In the genomic region with DNA sequence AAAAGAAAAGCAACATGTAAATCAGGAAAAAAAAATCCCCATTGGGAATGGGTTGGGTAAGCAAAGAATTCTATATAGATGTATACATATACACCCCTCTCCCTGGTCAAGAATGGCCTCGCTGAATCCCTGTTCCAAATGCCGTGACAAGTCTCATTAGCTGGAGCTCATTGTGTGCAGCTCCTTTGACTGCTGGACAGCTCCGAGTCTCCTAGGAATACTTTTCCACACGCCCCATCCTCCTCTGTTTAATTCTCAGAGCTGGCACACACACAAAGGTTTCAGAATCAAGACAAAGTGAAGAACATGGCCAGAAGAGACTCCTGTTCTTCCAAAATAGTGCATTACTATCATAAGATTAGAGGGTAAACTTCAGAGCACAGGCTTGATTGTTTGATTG, we compare ENCODE assay signal across 16 cellular contexts.
DNase-seq lines count a peak whose midpoint lies in the region; ATAC-seq, FAIRE-seq and TF ChIP-seq lines count a peak whose summit lies in the region.
"Had no signal": no experiment of that assay in that cellular context is flagged by ENCODE, and none has a peak within 500 bp of the region (broad histone marks: within the 10 kb centered on the region; RNA-seq: fewer than 3 reads in every experiment).

No MANE protein-coding gene starts in this region.

- no peak overlapping the region for H2AFZ ChIP-seq in HepG2 (ENCODE audit: low read length)
- H2AFZ ChIP-seq: PC-9 had no signal

- H3K4me3 ChIP-seq in HepG2 (replicated peaks in 1 of 3; ENCODE audit: insufficient read depth in 1 of 3, low read depth in 2 of 3, low read length in 3 of 3) (no peak overlapping the region), right lobe of liver (no peak overlapping the region)
- H3K4me3 ChIP-seq: PC-9 had no signal

- no TSS peak for BruUV-seq in HepG2 (replicated peaks; lab: Mats Ljungman, UMichigan)

- no peak overlapping the region for H3K9ac ChIP-seq in HepG2 (ENCODE audit: insufficient read depth, low read depth, low read length)

- H3K27me3 ChIP-seq in HepG2 (ENCODE audit: control insufficient read depth in 1 of 2, insufficient read depth in 2 of 2, low read length in 2 of 2) (no peaks in the 10 kb centered on the region), right lobe of liver (no peaks in the 10 kb centered on the region)

- WGBS in HepG2 (ENCODE audit: low lambda C conversion rate), result 8% methylated on average over 4 of the region's 4 CpGs
- 47% methylated on average over 4 of the region's 4 CpGs for WGBS in right lobe of liver (ENCODE audit: insufficient coverage, low coverage, low lambda C conversion rate, missing lambda C conversion rate)

- H3K4me1 ChIP-seq in HepG2 (ENCODE audit: insufficient read depth, low read length), result no peaks in the 10 kb centered on the region
- no peaks in the 10 kb centered on the region for H3K4me1 ChIP-seq in right lobe of liver

- H3K27ac ChIP-seq in HepG2 (ENCODE audit: extremely low read length, insufficient read depth, low read length) (no peak overlapping the region), right lobe of liver (no peak overlapping the region)
- H3K27ac ChIP-seq: PC-9, VCaP had no signal

- DNase-seq in HepG2 (ENCODE audit: low spot score) (no peak), right lobe of liver (no peak), iPS-NIHi11 (ENCODE audit: low spot score) (peak; percentile 66), amniotic stem cell (lab: John Stamatoyannopoulos, UW) (no peak), NCI-H2196 (lab: John Stamatoyannopoulos, UW; ENCODE audit: unreplicated experiment) (no peak)
- DNase-seq in activated CD4-positive, alpha-beta T cell treated with anti-CD3 and anti-CD28 coated beads, Interleukin-2, amount 50 U/mL, for 48 hours, result no peak
- DNase-seq: activated T-cell treated with anti-CD3 and anti-CD28 coated beads for 4 hours, foreskin melanocyte, GOT3, NCI-H2171 treated with DMSO at 0.1 percent for 48 hours, PC-9 had no signal

- H4K20me1 ChIP-seq in HepG2 (ENCODE audit: insufficient read depth, low read length), result no peaks in the 10 kb centered on the region

- TF ChIP-seq CTCF in HepG2 (CRISPR knock-in tag; IDR thresholded peaks at IDR 0.05) (no peak), right lobe of liver (IDR thresholded peaks at IDR 0.05) (no peak)

- peak; percentile 67 for ATAC-seq in HepG2
- no peak for ATAC-seq in right lobe of liver
- no peak for ATAC-seq in activated T-helper 17 cell treated with anti-CD3 and anti-CD28 coated beads, Interleukin-2, amount 50 U/mL, for 72 hours (replicated peaks)
- no peak for ATAC-seq in GM18909 (IDR thresholded peaks at IDR 0.05; ENCODE audit: poor library complexity, unreplicated experiment)

- H3K9me3 ChIP-seq in HepG2 (ENCODE audit: low read length), result no peaks in the 10 kb centered on the region
- no peaks in the 10 kb centered on the region for H3K9me3 ChIP-seq in right lobe of liver

- POLR2A ChIA-PET in HepG2 (lab: Yijun Ruan, JAX), result no interaction called here

- TF ChIP-seq RAD21 in HepG2 (CRISPR knock-in tag; IDR thresholded peaks at IDR 0.05), result no peak

- H3K36me3 ChIP-seq in HepG2 (replicated peaks in 1 of 2; ENCODE audit: control insufficient read depth in 1 of 2, insufficient read depth in 2 of 2, low read length in 2 of 2) (no peaks in the 10 kb centered on the region), right lobe of liver (no peaks in the 10 kb centered on the region)

- H3K79me2 ChIP-seq in HepG2 (ENCODE audit: insufficient read depth, low read length), result no peaks in the 10 kb centered on the region

- H3K27me3 Mint-ChIP-seq in activated T-helper 17 cell treated with anti-CD3 and anti-CD28 coated beads, Interleukin-2, amount 50 U/mL, for 72 hours, result no peaks in the 10 kb centered on the region
- H3K27me3 Mint-ChIP-seq: B cell had no signal

- TF ChIP-seq EP300 in HepG2 (IDR thresholded peaks at IDR 0.05; ENCODE audit: low read depth in 2 of 2, low read length in 2 of 2), result no peak
- TF ChIP-seq EP300 in HepG2 (CRISPR knock-in tag; IDR thresholded peaks at IDR 0.05; ENCODE audit: borderline replicate concordance), result no peak

- no peak overlapping the region for H3K4me3 Mint-ChIP-seq in activated T-helper 17 cell treated with anti-CD3 and anti-CD28 coated beads, Interleukin-2, amount 50 U/mL, for 72 hours
- H3K4me3 Mint-ChIP-seq: B cell, IgD-negative memory B cell had no signal

- in situ Hi-C loops in HepG2 (cut with HindIII; ENCODE audit: extremely low pct_ligation_motif_present, low pct_unique_long_range_greater_than_20kb), result no loop called here

- H3K36me3 Mint-ChIP-seq in activated T-helper 17 cell treated with anti-CD3 and anti-CD28 coated beads, Interleukin-2, amount 50 U/mL, for 72 hours (ENCODE audit: low read depth), result no peaks in the 10 kb centered on the region
- H3K36me3 Mint-ChIP-seq: IgD-negative memory B cell had no signal

- intact Hi-C loops in HepG2 (cut with micrococcal nuclease; ENCODE audit: unreplicated experiment), result no loop called here
- intact Hi-C loops in right lobe of liver (cut with DNase I), result no loop called here

- H3K9me3 Mint-ChIP-seq in activated T-helper 17 cell treated with anti-CD3 and anti-CD28 coated beads, Interleukin-2, amount 50 U/mL, for 72 hours, result no peaks in the 10 kb centered on the region
- H3K9me3 Mint-ChIP-seq: IgD-negative memory B cell had no signal

- CTCF ChIA-PET in HepG2 (lab: Yijun Ruan, JAX; ENCODE audit: low intra/inter-chr PET ratio, low total read pairs), result no interaction called here

- no peak for TF ChIP-seq POLR2A in HepG2 (IDR thresholded peaks at IDR 0.05; ENCODE audit: insufficient read depth in 1 of 2, low read depth in 2 of 2, low read length in 2 of 2)
- TF ChIP-seq POLR2A in right lobe of liver (IDR thresholded peaks at IDR 0.05), result no peak

- peaks cover 4% of the 10 kb centered on the region for H3K4me1 Mint-ChIP-seq in activated T-helper 17 cell treated with anti-CD3 and anti-CD28 coated beads, Interleukin-2, amount 50 U/mL, for 72 hours
- H3K4me1 Mint-ChIP-seq: B cell, IgD-negative memory B cell had no signal

- FAIRE-seq in HepG2 (lab: Jason Lieb, UNC), result no peak

- peak overlapping the region; percentile 3 for H3K27ac Mint-ChIP-seq in activated T-helper 17 cell treated with anti-CD3 and anti-CD28 coated beads, Interleukin-2, amount 50 U/mL, for 72 hours
- H3K27ac Mint-ChIP-seq: B cell, IgD-negative memory B cell had no signal

- H3K4me2 ChIP-seq in HepG2 (ENCODE audit: low read depth, low read length), result no peak overlapping the region
- H3K4me2 ChIP-seq: PC-9 had no signal

TF ChIP-seq in HepG2, 621 proteins besides CTCF, POLR2A, EP300 and RAD21:
- TF ChIP-seq, protein P1, sequence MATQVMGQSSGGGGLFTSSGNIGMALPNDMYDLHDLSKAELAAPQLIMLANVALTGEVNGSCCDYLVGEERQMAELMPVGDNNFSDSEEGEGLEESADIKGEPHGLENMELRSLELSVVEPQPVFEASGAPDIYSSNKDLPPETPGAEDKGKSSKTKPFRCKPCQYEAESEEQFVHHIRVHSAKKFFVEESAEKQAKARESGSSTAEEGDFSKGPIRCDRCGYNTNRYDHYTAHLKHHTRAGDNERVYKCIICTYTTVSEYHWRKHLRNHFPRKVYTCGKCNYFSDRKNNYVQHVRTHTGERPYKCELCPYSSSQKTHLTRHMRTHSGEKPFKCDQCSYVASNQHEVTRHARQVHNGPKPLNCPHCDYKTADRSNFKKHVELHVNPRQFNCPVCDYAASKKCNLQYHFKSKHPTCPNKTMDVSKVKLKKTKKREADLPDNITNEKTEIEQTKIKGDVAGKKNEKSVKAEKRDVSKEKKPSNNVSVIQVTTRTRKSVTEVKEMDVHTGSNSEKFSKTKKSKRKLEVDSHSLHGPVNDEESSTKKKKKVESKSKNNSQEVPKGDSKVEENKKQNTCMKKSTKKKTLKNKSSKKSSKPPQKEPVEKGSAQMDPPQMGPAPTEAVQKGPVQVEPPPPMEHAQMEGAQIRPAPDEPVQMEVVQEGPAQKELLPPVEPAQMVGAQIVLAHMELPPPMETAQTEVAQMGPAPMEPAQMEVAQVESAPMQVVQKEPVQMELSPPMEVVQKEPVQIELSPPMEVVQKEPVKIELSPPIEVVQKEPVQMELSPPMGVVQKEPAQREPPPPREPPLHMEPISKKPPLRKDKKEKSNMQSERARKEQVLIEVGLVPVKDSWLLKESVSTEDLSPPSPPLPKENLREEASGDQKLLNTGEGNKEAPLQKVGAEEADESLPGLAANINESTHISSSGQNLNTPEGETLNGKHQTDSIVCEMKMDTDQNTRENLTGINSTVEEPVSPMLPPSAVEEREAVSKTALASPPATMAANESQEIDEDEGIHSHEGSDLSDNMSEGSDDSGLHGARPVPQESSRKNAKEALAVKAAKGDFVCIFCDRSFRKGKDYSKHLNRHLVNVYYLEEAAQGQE (IDR thresholded peaks at IDR 0.05; ENCODE audit: borderline replicate concordance in 1 of 2, low read depth in 1 of 2, low read length in 2 of 2), result peak; percentile 65 to 95
- TF ChIP-seq SAP130 (CRISPR knock-in tag; IDR thresholded peaks at IDR 0.05; ENCODE audit: low read depth) (0 out of 2 replicates have a peak, but pooled peaks have one; percentile 19), RARA (CRISPR knock-in tag; IDR thresholded peaks at IDR 0.05) (no peak), MIER2 (CRISPR knock-in tag; IDR thresholded peaks at IDR 0.05) (peak; percentile 93), ELF4 (CRISPR knock-in tag; IDR thresholded peaks at IDR 0.05; ENCODE audit: borderline replicate concordance) (no peak)
- TF ChIP-seq, protein P2, sequence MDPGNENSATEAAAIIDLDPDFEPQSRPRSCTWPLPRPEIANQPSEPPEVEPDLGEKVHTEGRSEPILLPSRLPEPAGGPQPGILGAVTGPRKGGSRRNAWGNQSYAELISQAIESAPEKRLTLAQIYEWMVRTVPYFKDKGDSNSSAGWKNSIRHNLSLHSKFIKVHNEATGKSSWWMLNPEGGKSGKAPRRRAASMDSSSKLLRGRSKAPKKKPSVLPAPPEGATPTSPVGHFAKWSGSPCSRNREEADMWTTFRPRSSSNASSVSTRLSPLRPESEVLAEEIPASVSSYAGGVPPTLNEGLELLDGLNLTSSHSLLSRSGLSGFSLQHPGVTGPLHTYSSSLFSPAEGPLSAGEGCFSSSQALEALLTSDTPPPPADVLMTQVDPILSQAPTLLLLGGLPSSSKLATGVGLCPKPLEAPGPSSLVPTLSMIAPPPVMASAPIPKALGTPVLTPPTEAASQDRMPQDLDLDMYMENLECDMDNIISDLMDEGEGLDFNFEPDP (CRISPR knock-in tag; conservative IDR thresholded peaks at IDR 0.05), result 0 out of 2 replicates have a peak, but pooled peaks have one; percentile 32
